2 cellular contexts compared by ENCODE assay signal in the genomic region with DNA sequence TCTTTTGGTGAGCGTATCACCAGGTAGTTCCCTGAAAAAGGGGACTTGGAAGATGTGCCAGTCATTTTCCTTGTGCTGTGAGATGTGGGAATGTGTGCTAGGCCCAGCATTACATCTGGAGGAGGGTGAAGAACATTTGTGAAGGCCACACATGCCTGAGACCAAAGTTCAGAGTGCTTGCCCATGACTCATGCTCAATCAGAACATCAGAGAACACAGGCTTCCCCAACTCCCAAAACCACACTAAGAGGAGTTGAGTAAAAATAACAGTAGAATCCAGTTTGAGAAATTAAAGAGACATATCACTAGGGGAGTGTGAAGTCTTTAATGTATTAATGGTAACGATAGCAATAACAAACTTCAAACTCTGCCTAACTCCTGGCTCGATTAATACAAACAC. TPM values are rescaled to one million over a fixed set of nuclear protein-coding genes. Genes with fewer than 3 reads are reported as not detected.
"Had no signal": no experiment of that assay in that cellular context is flagged by ENCODE, and none has a peak within 500 bp of the region (broad histone marks: within the 10 kb centered on the region; RNA-seq: fewer than 3 reads in every experiment).

No MANE protein-coding gene starts in this region.

RNA-seq across cellular contexts. Expression of a gene that starts 18.0 kb away (rescaled TPM):
- total RNA-seq: smooth muscle cell, vagina had no signal
